ENCODE assay signal across 30 cellular contexts in genomic region chr3:146685050-146685814, GRCh38.
"Had no signal": no experiment of that assay in that cellular context is flagged by ENCODE, and none has a peak within 500 bp of the region (broad histone marks: within the 10 kb centered on the region; RNA-seq: fewer than 3 reads in every experiment).

No MANE protein-coding gene starts in this region.

- H3K4me3 ChIP-seq: coronary artery, dorsolateral prefrontal cortex, gastrocnemius medialis, heart left ventricle had no signal

- H3K4me1 Mint-ChIP-seq: activated CD4-positive, alpha-beta T cell treated with anti-CD3 and anti-CD28 coated beads for 36 hours; activated CD4-positive, alpha-beta T cell treated with anti-CD3 and anti-CD28 coated beads, Interleukin-2, amount 10 ng/mL, durations not matched to agents 24 days and 14 days; activated CD8-positive, alpha-beta memory T cell treated with anti-CD3 and anti-CD28 coated beads, Interleukin-2, amount 10 ng/mL, durations not matched to agents 7 days and 5 days had no signal

- H3K9me3 ChIP-seq: gastrocnemius medialis had no signal

- H3K27me3 ChIP-seq: brain microvascular endothelial cell, foreskin keratinocyte, gastrocnemius medialis, heart left ventricle had no signal

- H3K27ac ChIP-seq: brain microvascular endothelial cell, coronary artery, dorsolateral prefrontal cortex, foreskin keratinocyte, gastrocnemius medialis, heart left ventricle had no signal

- H3K36me3 Mint-ChIP-seq: activated CD4-positive, alpha-beta memory T cell treated with anti-CD3 and anti-CD28 coated beads for 36 hours; activated CD8-positive, alpha-beta memory T cell treated with anti-CD3 and anti-CD28 coated beads, Interleukin-2, amount 10 ng/mL, durations not matched to agents 7 days and 5 days; activated naive CD8-positive, alpha-beta T cell had no signal

- ATAC-seq: activated CD4-positive, alpha-beta T cell treated with anti-CD3 and anti-CD28 coated beads for 36 hours; activated CD8-positive, alpha-beta memory T cell treated with anti-CD3 and anti-CD28 coated beads, Interleukin-2, amount 10 ng/mL, durations not matched to agents 7 days and 5 days; activated CD8-positive, alpha-beta T cell treated with anti-CD3 and anti-CD28 coated beads, Interleukin-2, amount 10 ng/mL, durations not matched to agents 7 days and 5 days; activated T-cell treated with anti-CD3 and anti-CD28 coated beads, Interleukin-2, amount 50 U/mL, for 72 hours; esophagus mucosa; foreskin keratinocyte; gastrocnemius medialis; heart left ventricle had no signal

- H3K27me3 Mint-ChIP-seq: activated CD4-positive, alpha-beta memory T cell treated with anti-CD3 and anti-CD28 coated beads for 36 hours; activated CD4-positive, alpha-beta T cell treated with anti-CD3 and anti-CD28 coated beads for 36 hours; activated CD4-positive, alpha-beta T cell treated with anti-CD3 and anti-CD28 coated beads, Interleukin-2, amount 10 ng/mL, durations not matched to agents 24 days and 14 days; activated CD8-positive, alpha-beta memory T cell treated with anti-CD3 and anti-CD28 coated beads, Interleukin-2, amount 10 ng/mL, durations not matched to agents 7 days and 5 days; activated naive CD8-positive, alpha-beta T cell; activated T-cell treated with anti-CD3 and anti-CD28 coated beads, Interleukin-2, amount 50 U/mL, for 24 hours; central memory CD8-positive, alpha-beta T cell; dendritic cell treated with granulocyte-macrophage colony-stimulating factor and Interleukin-4, amounts not matched to agents 40 ng/mL and 50 ng/mL, for 4 days had no signal

- DNase-seq: activated CD4-positive, alpha-beta memory T cell treated with anti-CD3 and anti-CD28 coated beads for 36 hours; activated CD4-positive, alpha-beta T cell treated with anti-CD3 and anti-CD28 coated beads for 36 hours; activated CD4-positive, alpha-beta T cell treated with anti-CD3 and anti-CD28 coated beads, Interleukin-2, amount 10 ng/mL, durations not matched to agents 24 days and 14 days; activated CD4-positive, CD25-positive, alpha-beta regulatory T cell; activated CD4-positive, CD25-positive, alpha-beta regulatory T cell treated with anti-CD3 and anti-CD28 coated beads, Interleukin-2, amount 50 U/mL, for 72 hours; activated CD8-positive, alpha-beta memory T cell treated with anti-CD3 and anti-CD28 coated beads, Interleukin-2, amount 10 ng/mL, durations not matched to agents 7 days and 5 days; activated CD8-positive, alpha-beta memory T cell treated with anti-CD3 and anti-CD28 coated beads, Interleukin-2, amount 50 U/mL, for 4 hours; activated CD8-positive, alpha-beta T cell treated with anti-CD3 and anti-CD28 coated beads, Interleukin-2, amount 10 ng/mL, durations not matched to agents 7 days and 5 days; activated gamma-delta T cell; activated naive CD4-positive, alpha-beta T cell; activated naive CD4-positive, alpha-beta T cell treated with anti-CD3 and anti-CD28 coated beads, Interleukin-2, amount 50 U/mL, for 16 hours; activated T-cell treated with anti-CD3 and anti-CD28 coated beads for 4 hours; activated T-cell treated with anti-CD3 and anti-CD28 coated beads, Interleukin-2, amount 50 U/mL, for 24 hours; activated T-cell treated with anti-CD3 and anti-CD28 coated beads, Interleukin-2, amount 50 U/mL, for 72 hours; amniotic stem cell; anterior cingulate cortex; brain microvascular endothelial cell; dorsolateral prefrontal cortex; effector memory CD4-positive, alpha-beta T cell; endodermal cell; foreskin keratinocyte; gastrocnemius medialis; glutamatergic neuron; heart left ventricle; T-helper 2 cell had no signal

- H3K9me3 Mint-ChIP-seq: activated CD4-positive, alpha-beta memory T cell treated with anti-CD3 and anti-CD28 coated beads for 36 hours; activated CD4-positive, alpha-beta T cell treated with anti-CD3 and anti-CD28 coated beads, Interleukin-2, amount 10 ng/mL, durations not matched to agents 24 days and 14 days; activated T-cell treated with anti-CD3 and anti-CD28 coated beads, Interleukin-2, amount 50 U/mL, for 72 hours had no signal

- H3K27ac Mint-ChIP-seq: activated CD4-positive, alpha-beta memory T cell treated with anti-CD3 and anti-CD28 coated beads for 36 hours; activated CD4-positive, alpha-beta T cell treated with anti-CD3 and anti-CD28 coated beads for 36 hours; activated CD4-positive, alpha-beta T cell treated with anti-CD3 and anti-CD28 coated beads, Interleukin-2, amount 10 ng/mL, durations not matched to agents 24 days and 14 days; activated CD8-positive, alpha-beta memory T cell treated with anti-CD3 and anti-CD28 coated beads, Interleukin-2, amount 10 ng/mL, durations not matched to agents 7 days and 5 days; activated CD8-positive, alpha-beta T cell treated with anti-CD3 and anti-CD28 coated beads, Interleukin-2, amount 10 ng/mL, durations not matched to agents 7 days and 5 days; activated naive CD8-positive, alpha-beta T cell; activated T-cell treated with anti-CD3 and anti-CD28 coated beads, Interleukin-2, amount 50 U/mL, for 24 hours; activated T-cell treated with anti-CD3 and anti-CD28 coated beads, Interleukin-2, amount 50 U/mL, for 72 hours; dendritic cell treated with granulocyte-macrophage colony-stimulating factor and Interleukin-4, amounts not matched to agents 40 ng/mL and 50 ng/mL, for 4 days; endodermal cell had no signal

- H3K4me3 Mint-ChIP-seq: activated CD4-positive, alpha-beta memory T cell treated with anti-CD3 and anti-CD28 coated beads for 36 hours; activated CD4-positive, alpha-beta T cell treated with anti-CD3 and anti-CD28 coated beads for 36 hours; activated CD4-positive, alpha-beta T cell treated with anti-CD3 and anti-CD28 coated beads, Interleukin-2, amount 10 ng/mL, durations not matched to agents 24 days and 14 days; activated CD8-positive, alpha-beta memory T cell treated with anti-CD3 and anti-CD28 coated beads, Interleukin-2, amount 10 ng/mL, durations not matched to agents 7 days and 5 days; activated CD8-positive, alpha-beta T cell treated with anti-CD3 and anti-CD28 coated beads, Interleukin-2, amount 10 ng/mL, durations not matched to agents 7 days and 5 days; activated naive CD8-positive, alpha-beta T cell; activated T-cell treated with anti-CD3 and anti-CD28 coated beads, Interleukin-2, amount 50 U/mL, for 24 hours; activated T-cell treated with anti-CD3 and anti-CD28 coated beads, Interleukin-2, amount 50 U/mL, for 72 hours; central memory CD8-positive, alpha-beta T cell; dendritic cell treated with granulocyte-macrophage colony-stimulating factor and Interleukin-4, amounts not matched to agents 40 ng/mL and 50 ng/mL, for 4 days; endodermal cell had no signal

- H3K4me1 ChIP-seq: foreskin keratinocyte, gastrocnemius medialis had no signal

- H3K36me3 ChIP-seq: brain microvascular endothelial cell, gastrocnemius medialis, heart left ventricle had no signal
